ENCODE assay signal across 16 cellular contexts in genomic region chr18:13532406-13533075, GRCh38.
"Had no signal": no experiment of that assay in that cellular context is flagged by ENCODE, and none has a peak within 500 bp of the region (broad histone marks: within the 10 kb centered on the region; RNA-seq: fewer than 3 reads in every experiment).

No MANE protein-coding gene starts in this region.

- ATAC-seq: activated T-cell treated with anti-CD3 and anti-CD28 coated beads, Interleukin-2, amount 50 U/mL, for 4 hours; mucosa of descending colon; naive thymus-derived CD4-positive, alpha-beta T cell; pancreas; stimulated activated naive B cell treated with anti-CD40 and anti-IgM and Interleukin-4, amounts not matched to agents 10 μg/mL and 1 μg/mL and 100 μg/mL, for 72 hours had no signal

- H3K9me3 ChIP-seq: mucosa of descending colon, pancreas, sigmoid colon, thyroid gland had no signal

- H3K4me3 ChIP-seq: mucosa of descending colon, pancreas, sigmoid colon, thyroid gland had no signal

- DNase-seq: activated CD4-positive, alpha-beta T cell treated with anti-CD3 and anti-CD28 coated beads, Interleukin-2, amount 50 U/mL, for 4 hours; activated naive CD4-positive, alpha-beta T cell treated with anti-CD3 and anti-CD28 coated beads, Interleukin-2, amount 50 U/mL, for 16 hours; activated T-cell treated with anti-CD3 and anti-CD28 coated beads, Interleukin-2, amount 50 U/mL, for 4 hours; aorta; brain microvascular endothelial cell; cortex of kidney; head of caudate nucleus; kidney; mucosa of descending colon; naive thymus-derived CD4-positive, alpha-beta T cell; stimulated activated naive B cell treated with anti-CD40 and anti-IgM and Interleukin-4, amounts not matched to agents 10 μg/mL and 1 μg/mL and 100 μg/mL, for 72 hours; SW 1271; thyroid gland; WERI-Rb-1 had no signal

- H3K27me3 ChIP-seq: brain microvascular endothelial cell, pancreas, sigmoid colon, thyroid gland had no signal

- H3K36me3 ChIP-seq: brain microvascular endothelial cell, pancreas, sigmoid colon, thyroid gland, WERI-Rb-1 had no signal

- H3K27ac ChIP-seq: brain microvascular endothelial cell, pancreas, thyroid gland, WERI-Rb-1 had no signal
